In the genomic region with DNA sequence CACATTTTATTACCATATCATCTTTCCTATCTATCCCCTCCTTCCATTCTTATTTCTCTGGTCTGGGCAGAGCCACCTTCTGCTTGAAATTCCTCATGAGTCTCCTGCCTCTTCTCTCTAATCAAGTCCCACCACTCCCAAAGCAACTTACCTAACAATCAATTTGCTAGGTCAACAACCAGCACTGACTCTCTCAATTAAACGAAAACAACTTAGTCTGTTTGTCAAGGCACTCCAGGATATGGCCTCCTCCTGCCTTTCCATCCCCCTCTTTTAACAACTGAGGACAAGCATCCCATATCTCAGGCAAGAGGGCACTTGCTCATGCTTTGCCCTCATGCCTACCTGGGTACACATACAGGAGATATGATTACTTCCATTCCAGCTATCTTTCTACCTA, we compare ENCODE assay signal across 36 cellular contexts. TPM values are rescaled to one million over a fixed set of nuclear protein-coding genes. Genes with fewer than 3 reads are reported as not detected.
"Had no signal": no experiment of that assay in that cellular context is flagged by ENCODE, and none has a peak within 500 bp of the region (broad histone marks: within the 10 kb centered on the region; RNA-seq: fewer than 3 reads in every experiment).

No MANE protein-coding gene starts in this region.

- H3K4me1 ChIP-seq: colonic mucosa, esophagus muscularis mucosa, foreskin keratinocyte, gastroesophageal sphincter, heart left ventricle, parathyroid adenoma, right atrium auricular region, suprapubic skin, transverse colon, upper lobe of right lung, uterus had no signal

- H3K27me3 Mint-ChIP-seq: dendritic cell treated with granulocyte-macrophage colony-stimulating factor and Interleukin-4, amounts not matched to agents 40 ng/mL and 50 ng/mL, for 4 days; memory B cell; naive B cell; natural killer cell treated with Interleukin-12 subunit alpha and Interleukin-12 subunit beta and Interleukin-15 and Interleukin-18, amount 100 ng/mL, for 72 hours; progenitor cell of endocrine pancreas; stimulated activated naive CD8-positive, alpha-beta T cell treated with anti-CD3 and anti-CD28 coated beads, Interleukin-15, amount 100 ng/mL, for 72 hours had no signal

- DNase-seq: colonic mucosa; effector CD8-positive, alpha-beta T cell; foreskin keratinocyte; heart left ventricle; immature natural killer cell; mucosa of descending colon; naive B cell; stimulated activated CD4-positive, alpha-beta T cell treated with anti-CD3 and anti-CD28 coated beads, Interleukin-12 subunit alpha, Interleukin-12 subunit beta, amount 100 ng/mL, for 4 hours; stimulated activated CD4-positive, alpha-beta T cell treated with anti-CD3 and anti-CD28 coated beads, Interleukin-1b, Interleukin-23, amount 100 ng/mL, for 48 hours; stimulated activated CD4-positive, alpha-beta T cell treated with anti-CD3 and anti-CD28 coated beads, Interleukin-4, amount 100 ng/mL, for 1 hour; stimulated activated CD8-positive, alpha-beta memory T cell treated with anti-CD3 and anti-CD28 coated beads, Interleukin-4, amount 100 ng/mL, for 48 hours; stimulated activated naive CD4-positive, alpha-beta T cell; stimulated activated naive CD8-positive, alpha-beta T cell treated with anti-CD3 and anti-CD28 coated beads, Interleukin-15, amount 100 ng/mL, for 72 hours; transverse colon; upper lobe of right lung; uterus had no signal

- H3K4me1 Mint-ChIP-seq: immature natural killer cell; memory B cell; mesothelial cell of epicardium; naive B cell; neural crest cell; stimulated activated naive CD8-positive, alpha-beta T cell treated with anti-CD3 and anti-CD28 coated beads, Interleukin-15, amount 100 ng/mL, for 72 hours had no signal

- H3K9ac ChIP-seq: parathyroid adenoma had no signal

- H3K27ac ChIP-seq: colonic mucosa, esophagus muscularis mucosa, foreskin keratinocyte, gastroesophageal sphincter, heart left ventricle, hepatocyte, parathyroid adenoma, right atrium auricular region, suprapubic skin, transverse colon, upper lobe of right lung, uterus had no signal

- H3K27me3 ChIP-seq: colonic mucosa, esophagus muscularis mucosa, foreskin keratinocyte, gastroesophageal sphincter, heart left ventricle, hepatocyte, right atrium auricular region, suprapubic skin, transverse colon, upper lobe of right lung, uterus had no signal

- H3K9me3 Mint-ChIP-seq: dendritic cell treated with granulocyte-macrophage colony-stimulating factor and Interleukin-4, amounts not matched to agents 40 ng/mL and 50 ng/mL, for 4 days; mesothelial cell of epicardium; neural crest cell had no signal

- H3K4me3 ChIP-seq: colonic mucosa, esophagus muscularis mucosa, gastroesophageal sphincter, heart left ventricle, hepatocyte, lung, mucosa of descending colon, right atrium auricular region, smooth muscle cell, suprapubic skin, transverse colon, upper lobe of right lung, uterus had no signal

- ATAC-seq: foreskin keratinocyte; gastroesophageal sphincter; heart left ventricle; left lobe of liver; mucosa of descending colon; natural killer cell treated with Interleukin-12 subunit alpha and Interleukin-12 subunit beta and Interleukin-15 and Interleukin-18, amount 100 ng/mL, for 72 hours; sciatic nerve; stimulated activated naive CD8-positive, alpha-beta T cell treated with anti-CD3 and anti-CD28 coated beads, Interleukin-15, amount 100 ng/mL, for 72 hours; upper lobe of right lung had no signal

- H3K4me3 Mint-ChIP-seq: dendritic cell treated with granulocyte-macrophage colony-stimulating factor and Interleukin-4, amounts not matched to agents 40 ng/mL and 50 ng/mL, for 4 days; immature natural killer cell; memory B cell; mesothelial cell of epicardium; natural killer cell treated with Interleukin-12 subunit alpha and Interleukin-12 subunit beta and Interleukin-15 and Interleukin-18, amount 100 ng/mL, for 72 hours; neural crest cell; stimulated activated naive CD8-positive, alpha-beta T cell treated with anti-CD3 and anti-CD28 coated beads, Interleukin-15, amount 100 ng/mL, for 72 hours had no signal

- H3K36me3 Mint-ChIP-seq: immature natural killer cell, memory B cell, mesothelial cell of epicardium, naive B cell had no signal

- H3K36me3 ChIP-seq: colonic mucosa, esophagus muscularis mucosa, gastroesophageal sphincter, heart left ventricle, right atrium auricular region, suprapubic skin, transverse colon, upper lobe of right lung, uterus had no signal

- H3K27ac Mint-ChIP-seq: dendritic cell treated with granulocyte-macrophage colony-stimulating factor and Interleukin-4, amounts not matched to agents 40 ng/mL and 50 ng/mL, for 4 days; immature natural killer cell; memory B cell; mesothelial cell of epicardium; natural killer cell treated with Interleukin-12 subunit alpha and Interleukin-12 subunit beta and Interleukin-15 and Interleukin-18, amount 100 ng/mL, for 72 hours; progenitor cell of endocrine pancreas; stimulated activated naive CD8-positive, alpha-beta T cell treated with anti-CD3 and anti-CD28 coated beads, Interleukin-15, amount 100 ng/mL, for 72 hours had no signal

- H3K9me3 ChIP-seq: colonic mucosa, esophagus muscularis mucosa, gastroesophageal sphincter, heart left ventricle, mucosa of descending colon, right atrium auricular region, suprapubic skin, transverse colon, upper lobe of right lung, uterus had no signal

RNA-seq across cellular contexts. Expression of gene HCN1, which starts 47.4 kb away (rescaled TPM):
- total RNA-seq: endothelial cell of umbilical vein; epithelial cell of proximal tubule; fibroblast of lung; foreskin keratinocyte; left lobe of liver; mesothelial cell of epicardium; natural killer cell treated with Interleukin-12 subunit alpha and Interleukin-12 subunit beta and Interleukin-15 and Interleukin-18, amount 100 ng/mL, for 72 hours; osteoblast; smooth muscle cell had no signal
